5 cellular contexts compared by ENCODE assay signal in the genomic region with DNA sequence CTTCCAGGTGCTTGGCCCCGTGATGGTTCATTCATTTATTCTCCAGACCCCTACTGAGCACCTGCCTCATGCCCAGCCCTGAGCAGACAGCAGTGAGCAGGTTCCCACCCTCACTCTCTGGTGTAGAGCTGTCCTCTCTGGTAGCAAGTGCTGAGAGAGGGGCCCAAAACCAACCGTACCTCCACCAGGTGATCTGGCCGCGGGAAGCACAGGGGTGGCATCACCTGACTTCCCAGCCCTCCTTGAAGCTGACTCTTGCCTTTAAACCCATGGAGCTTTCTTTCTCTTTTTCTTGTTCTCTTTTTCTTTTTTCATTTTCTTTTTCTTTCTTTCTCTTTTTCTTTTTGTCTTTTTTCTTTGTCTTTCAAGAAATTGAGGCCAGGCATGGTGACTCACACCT. TPM values are rescaled to one million over a fixed set of nuclear protein-coding genes. Genes with fewer than 3 reads are reported as not detected.
"Had no signal": no experiment of that assay in that cellular context is flagged by ENCODE, and none has a peak within 500 bp of the region (broad histone marks: within the 10 kb centered on the region; RNA-seq: fewer than 3 reads in every experiment).

No MANE protein-coding gene starts in this region.

RNA-seq across cellular contexts. Expression of a gene that starts 21.0 kb away (rescaled TPM):
- total RNA-seq: IMR-90, SJSA1 had no signal

RNA-seq across cellular contexts. Expression of a gene that starts 24.1 kb away (rescaled TPM):
- total RNA-seq: HT-29, Right ventricle myocardium superior had no signal
- polyA plus RNA-seq: SK-N-SH had no signal
